ENCODE assay signal across 25 cellular contexts in the genomic region with DNA sequence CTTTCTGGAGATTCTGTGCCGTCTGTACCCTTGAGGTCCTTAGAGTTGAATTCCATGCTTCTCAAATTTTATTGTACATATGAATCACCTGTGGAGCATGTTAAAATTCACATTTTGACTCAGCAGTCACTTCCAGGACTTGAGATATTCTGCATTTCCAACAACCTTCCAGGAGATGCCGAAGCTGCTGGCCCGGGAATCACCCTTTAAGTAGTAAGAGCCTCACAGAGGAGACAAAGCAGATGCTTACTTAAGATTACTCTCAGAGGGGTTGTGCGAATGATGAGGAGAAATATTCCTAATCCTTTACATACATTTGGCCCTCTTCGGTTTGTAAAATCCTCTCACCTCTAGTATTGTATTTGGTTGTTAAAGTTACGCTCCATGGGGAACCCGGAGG.
DNase-seq lines count a peak whose midpoint lies in the region; ATAC-seq and TF ChIP-seq lines count a peak whose summit lies in the region.
"Had no signal": no experiment of that assay in that cellular context is flagged by ENCODE, and none has a peak within 500 bp of the region (broad histone marks: within the 10 kb centered on the region; RNA-seq: fewer than 3 reads in every experiment).

No MANE protein-coding gene starts in this region.

- TF ChIP-seq POLR2A in spleen (IDR thresholded peaks at IDR 0.05) = no peak

- DNase-seq in activated naive CD4-positive, alpha-beta T cell treated with Interleukin-2 at 50 U/mL for 16 hours = no peak
- DNase-seq in T-cell (no peak), endodermal cell (no peak), NCI-H526 treated with DMSO at 0.1 percent for 48 hours (lab: John Stamatoyannopoulos, UW) (no peak), spleen (no peak)
- DNase-seq: activated CD4-positive, alpha-beta T cell treated with anti-CD3 and anti-CD28 coated beads, Interleukin-2, amount 50 U/mL, for 48 hours; DMS 273 treated with DMSO at 0.1 percent for 48 hours; effector memory CD4-positive, alpha-beta T cell; foreskin fibroblast; heart left ventricle; left cardiac atrium; mesenchymal stem cell; NCI-H1092; NCI-H187; NCI-H524 treated with DMSO at 0.1 percent for 48 hours; retina; stimulated activated CD4-positive, alpha-beta T cell treated with anti-CD3 and anti-CD28 coated beads, Interleukin-4, amount 100 ng/mL, for 1 hour; stimulated activated naive B cell treated with anti-CD40 and anti-IgM and Interleukin-4, amounts not matched to agents 10 μg/mL and 1 μg/mL and 100 μg/mL, for 72 hours had no signal

- H3K4me1 ChIP-seq in endodermal cell (ENCODE audit: control insufficient read depth, insufficient read depth, low read length) = peaks cover 15% of the 10 kb centered on the region
- H3K4me1 ChIP-seq in spleen = peaks cover 0 to 47% (median 22%) of the 10 kb centered on the region in 6 donors

- H3K4me3 ChIP-seq in endodermal cell (ENCODE audit: low read length) = peak overlapping the region; percentile 32
- no peak overlapping the region for H3K4me3 ChIP-seq in spleen
- H3K4me3 ChIP-seq: GM23338, heart left ventricle, SJSA1, thoracic aorta had no signal

- TF ChIP-seq CTCF in endodermal cell (conservative IDR thresholded peaks at IDR 0.05) = no peak
- no peak for TF ChIP-seq CTCF in spleen (IDR thresholded peaks at IDR 0.05 in 8 of 11, conservative IDR thresholded peaks at IDR 0.05 in 3 of 11)

- H3K27ac Mint-ChIP-seq in activated naive CD4-positive, alpha-beta T cell treated with anti-CD3 and anti-CD28 coated beads, Interleukin-2, amount 50 U/mL, for 24 hours = peak overlapping the region; percentile 94
- H3K27ac Mint-ChIP-seq in T-cell (peak overlapping the region; percentile 72 to 92), endodermal cell (no peak overlapping the region)
- H3K27ac Mint-ChIP-seq in stimulated activated memory B cell treated with anti-CD40 and anti-IgM and Interleukin-4, amounts not matched to agents 10 μg/mL and 1 μg/mL and 100 μg/mL, for 72 hours = peak overlapping the region; percentile 80
- H3K27ac Mint-ChIP-seq: brain; CD14-positive monocyte; GM23338; stimulated activated naive B cell treated with anti-CD40 and anti-IgM and Interleukin-4, amounts not matched to agents 10 μg/mL and 1 μg/mL and 100 μg/mL, for 72 hours had no signal

- H3K9me3 Mint-ChIP-seq in activated naive CD4-positive, alpha-beta T cell treated with anti-CD3 and anti-CD28 coated beads, Interleukin-2, amount 50 U/mL, for 24 hours = no peaks in the 10 kb centered on the region
- H3K9me3 Mint-ChIP-seq in T-cell = peaks cover 0 to 7% (median 0%) of the 10 kb centered on the region in 3 donors
- H3K9me3 Mint-ChIP-seq in endodermal cell = peaks cover 27% of the 10 kb centered on the region
- H3K9me3 Mint-ChIP-seq in stimulated activated memory B cell treated with anti-CD40 and anti-IgM and Interleukin-4, amounts not matched to agents 10 μg/mL and 1 μg/mL and 100 μg/mL, for 72 hours = no peaks in the 10 kb centered on the region
- H3K9me3 Mint-ChIP-seq: stimulated activated naive B cell treated with anti-CD40 and anti-IgM and Interleukin-4, amounts not matched to agents 10 μg/mL and 1 μg/mL and 100 μg/mL, for 72 hours had no signal

- H3K36me3 Mint-ChIP-seq in activated naive CD4-positive, alpha-beta T cell treated with anti-CD3 and anti-CD28 coated beads, Interleukin-2, amount 50 U/mL, for 24 hours = peaks cover 37% of the 10 kb centered on the region
- H3K36me3 Mint-ChIP-seq in T-cell (peaks cover 52% of the 10 kb centered on the region), endodermal cell (ENCODE audit: low read depth) (peaks cover 19% of the 10 kb centered on the region)
- H3K36me3 Mint-ChIP-seq in stimulated activated memory B cell treated with anti-CD40 and anti-IgM and Interleukin-4, amounts not matched to agents 10 μg/mL and 1 μg/mL and 100 μg/mL, for 72 hours = peaks cover 97% of the 10 kb centered on the region

- H3K9me3 ChIP-seq in endodermal cell (ENCODE audit: control insufficient read depth, low read length) = peaks cover 27% of the 10 kb centered on the region
- H3K9me3 ChIP-seq in spleen = peaks cover 0 to 17% (median 9%) of the 10 kb centered on the region in 8 donors
- H3K9me3 ChIP-seq: SJSA1, thoracic aorta had no signal

- H3K27me3 ChIP-seq in endodermal cell (ENCODE audit: control insufficient read depth, insufficient read depth, low read length, poor library complexity, severe bottlenecking) = peaks cover 37% of the 10 kb centered on the region
- no peaks in the 10 kb centered on the region for H3K27me3 ChIP-seq in spleen (replicated peaks in 1 of 7)
- H3K27me3 ChIP-seq: heart left ventricle, SJSA1 had no signal

- H3K9ac ChIP-seq in endodermal cell (ENCODE audit: extremely low read depth, low read length, poor library complexity, severe bottlenecking) = no peak overlapping the region

- ATAC-seq in T-cell (replicated peaks in 1 of 4) = no peak
- ATAC-seq in stimulated activated memory B cell treated with anti-CD40 and anti-IgM and Interleukin-4, amounts not matched to agents 10 μg/mL and 1 μg/mL and 100 μg/mL, for 72 hours = no peak
- ATAC-seq: GM23338; heart left ventricle; left cardiac atrium; stimulated activated naive B cell treated with anti-CD40 and anti-IgM and Interleukin-4, amounts not matched to agents 10 μg/mL and 1 μg/mL and 100 μg/mL, for 72 hours had no signal

- H3K27ac ChIP-seq in endodermal cell (ENCODE audit: low read depth, low read length) (no peak overlapping the region), spleen (no peak overlapping the region)
- H3K27ac ChIP-seq: heart left ventricle, SJSA1, thoracic aorta had no signal

- peaks cover 5% of the 10 kb centered on the region for H3K36me3 ChIP-seq in endodermal cell (ENCODE audit: control insufficient read depth, insufficient read depth, low read length)
- H3K36me3 ChIP-seq in spleen = peaks cover 0 to 100% (median 59%) of the 10 kb centered on the region in 6 donors
- H3K36me3 ChIP-seq: SJSA1 had no signal

- no peaks in the 10 kb centered on the region for H3K27me3 Mint-ChIP-seq in activated naive CD4-positive, alpha-beta T cell treated with anti-CD3 and anti-CD28 coated beads, Interleukin-2, amount 50 U/mL, for 24 hours
- H3K27me3 Mint-ChIP-seq in T-cell (no peaks in the 10 kb centered on the region), endodermal cell (ENCODE audit: insufficient read depth) (peaks cover 45% of the 10 kb centered on the region)
- no peaks in the 10 kb centered on the region for H3K27me3 Mint-ChIP-seq in stimulated activated memory B cell treated with anti-CD40 and anti-IgM and Interleukin-4, amounts not matched to agents 10 μg/mL and 1 μg/mL and 100 μg/mL, for 72 hours
- H3K27me3 Mint-ChIP-seq: brain; stimulated activated naive B cell treated with anti-CD40 and anti-IgM and Interleukin-4, amounts not matched to agents 10 μg/mL and 1 μg/mL and 100 μg/mL, for 72 hours had no signal

- CTCF ChIA-PET in T-cell (lab: Charles Lee) = no interaction called here

- H3K4me3 Mint-ChIP-seq in activated naive CD4-positive, alpha-beta T cell treated with anti-CD3 and anti-CD28 coated beads, Interleukin-2, amount 50 U/mL, for 24 hours = no peak overlapping the region
- H3K4me3 Mint-ChIP-seq in T-cell (no peak overlapping the region), endodermal cell (no peak overlapping the region)
- H3K4me3 Mint-ChIP-seq in stimulated activated memory B cell treated with anti-CD40 and anti-IgM and Interleukin-4, amounts not matched to agents 10 μg/mL and 1 μg/mL and 100 μg/mL, for 72 hours = no peak overlapping the region
- H3K4me3 Mint-ChIP-seq: brain; CD14-positive monocyte; GM23338; stimulated activated naive B cell treated with anti-CD40 and anti-IgM and Interleukin-4, amounts not matched to agents 10 μg/mL and 1 μg/mL and 100 μg/mL, for 72 hours had no signal

- intact Hi-C loops in spleen (cut with DNase I; ENCODE audit: low total_unique reads) = loop anchor here (10.0 kb wide), 1 partner anchor 104 kb away; no protein-coding TSS in a partner anchor

- 81 to 90% methylated on average over 3 to 7 of the region's 7 CpGs for WGBS in endodermal cell (ENCODE audit: insufficient coverage in 1 of 2, insufficient read length in 1 of 2), 2 experiments
- 95 to 98% (median 98%) methylated on average over 7 of the region's 7 CpGs for WGBS in spleen, 5 donors

- peaks cover 48% of the 10 kb centered on the region for H3K4me1 Mint-ChIP-seq in activated naive CD4-positive, alpha-beta T cell treated with anti-CD3 and anti-CD28 coated beads, Interleukin-2, amount 50 U/mL, for 24 hours
- H3K4me1 Mint-ChIP-seq in T-cell = peaks cover 43 to 46% (median 45%) of the 10 kb centered on the region in 3 donors
- H3K4me1 Mint-ChIP-seq in endodermal cell = peaks cover 17% of the 10 kb centered on the region
- H3K4me1 Mint-ChIP-seq in stimulated activated memory B cell treated with anti-CD40 and anti-IgM and Interleukin-4, amounts not matched to agents 10 μg/mL and 1 μg/mL and 100 μg/mL, for 72 hours = peaks cover 43% of the 10 kb centered on the region

- POLR2A ChIA-PET in T-cell (lab: Charles Lee) = no interaction called here
